31 cellular contexts compared by ENCODE assay signal in genomic region chr3:187642861-187643260, GRCh38. TPM values are rescaled to one million over a fixed set of nuclear protein-coding genes. Genes with fewer than 3 reads are reported as not detected.
"Had no signal": no experiment of that assay in that cellular context is flagged by ENCODE, and none has a peak within 500 bp of the region (broad histone marks: within the 10 kb centered on the region; RNA-seq: fewer than 3 reads in every experiment).

No MANE protein-coding gene starts in this region.

- H3K36me3 ChIP-seq: esophagus squamous epithelium, gastrocnemius medialis, heart right ventricle, left lung, lower lobe of right lung had no signal

- DNase-seq: cortex of kidney; effector CD8-positive, alpha-beta T cell; effector memory CD8-positive, alpha-beta T cell; endodermal cell; erythroblast; esophagus squamous epithelium; foreskin fibroblast; foreskin melanocyte; gastrocnemius medialis; glutamatergic neuron; head of caudate nucleus; heart right ventricle; hippocampal formation; left cardiac atrium; left lung; left ventricle myocardium superior; lower lobe of right lung; mesenchymal stem cell; mucosa of descending colon; naive B cell; naive thymus-derived CD8-positive, alpha-beta T cell had no signal

- H3K9me3 ChIP-seq: esophagus squamous epithelium, gastrocnemius medialis, left lung, lower lobe of right lung, mucosa of descending colon had no signal

- H3K4me3 ChIP-seq: esophagus squamous epithelium, gastrocnemius medialis, heart right ventricle, left lung, lower lobe of right lung, mucosa of descending colon had no signal

- ATAC-seq: effector memory CD8-positive, alpha-beta T cell; esophagus mucosa; gastrocnemius medialis; heart right ventricle; left cardiac atrium; left ventricle myocardium superior; mucosa of descending colon; naive thymus-derived CD8-positive, alpha-beta T cell had no signal

- H3K27ac ChIP-seq: epithelial cell of prostate, esophagus squamous epithelium, gastrocnemius medialis, heart right ventricle, left lung, lower lobe of right lung had no signal

- H3K4me1 ChIP-seq: esophagus squamous epithelium, gastrocnemius medialis, left lung, lower lobe of right lung had no signal

- H3K27me3 ChIP-seq: gastrocnemius medialis had no signal

RNA-seq across cellular contexts. Expression of gene SST, which starts 27.3 kb away (rescaled TPM):
- total RNA-seq: dermis microvascular lymphatic vessel endothelial cell; endodermal cell; esophagus mucosa; esophagus squamous epithelium; gastrocnemius medialis; glomerular endothelial cell; heart right ventricle; kidney epithelial cell; left cardiac atrium; left lung; left ventricle myocardium superior; lower leg skin; lower lobe of right lung; lung microvascular endothelial cell; mesenteric fat pad; myocyte; naive thymus-derived CD8-positive, alpha-beta T cell had no signal

RNA-seq across cellular contexts. Expression of gene RTP2, which starts 59.5 kb away (rescaled TPM):
- total RNA-seq: dermis microvascular lymphatic vessel endothelial cell; endodermal cell; esophagus mucosa; esophagus squamous epithelium; glomerular endothelial cell; heart right ventricle; kidney epithelial cell; left cardiac atrium; left lung; left ventricle myocardium superior; lower leg skin; lower lobe of right lung; lung microvascular endothelial cell; mesenteric fat pad; mesothelial cell of epicardium; mucosa of descending colon; myocyte; naive thymus-derived CD8-positive, alpha-beta T cell had no signal
